ENCODE assay signal across 1 cellular context in the genomic region with DNA sequence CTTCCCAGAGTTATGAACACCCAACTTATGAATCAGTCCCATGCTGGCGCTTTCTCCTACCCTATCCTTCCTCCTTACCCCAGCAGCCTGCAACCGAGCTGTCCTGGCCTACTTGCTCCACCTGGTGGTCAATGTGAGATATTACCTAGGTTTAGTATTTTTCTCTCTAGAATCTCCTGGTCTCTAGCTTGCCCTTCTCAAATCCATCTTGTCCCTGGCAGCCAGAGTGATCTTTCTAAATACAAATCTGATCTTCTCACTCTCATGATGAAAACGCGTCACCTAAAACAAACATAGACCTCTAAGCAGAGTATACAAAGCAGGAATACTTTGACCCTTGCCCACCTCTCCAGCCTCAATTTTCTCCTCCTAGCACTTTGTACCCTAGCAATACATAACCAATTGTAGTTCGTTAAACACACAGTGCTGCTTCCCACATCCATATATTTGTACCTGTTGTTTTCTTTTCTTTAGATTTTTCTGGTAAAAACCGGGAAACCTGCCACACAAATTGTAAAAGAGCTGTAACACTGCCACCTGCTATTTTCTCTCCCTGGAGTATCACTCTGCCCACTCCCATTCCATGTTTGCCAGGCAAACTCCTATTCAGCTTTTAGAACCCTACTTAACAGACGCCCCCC.
TF ChIP-seq lines count a peak whose summit lies in the region.

No MANE protein-coding gene starts in this region.

TF ChIP-seq in HepG2, 621 proteins besides CTCF, POLR2A, EP300 and RAD21 (continued from another document and continues in another):
- TF ChIP-seq NR2F6 (IDR thresholded peaks at IDR 0.05) (peak; percentile 97), NR2F6 (CRISPR knock-in tag; IDR thresholded peaks at IDR 0.05) (peak; percentile 92), ZNF629 (CRISPR knock-in tag; conservative IDR thresholded peaks at IDR 0.05) (peak; percentile 84), NR2F2 (IDR thresholded peaks at IDR 0.05; ENCODE audit: borderline replicate concordance, low read depth) (peak; percentile 97), KDM1A (CRISPR knock-in tag; IDR thresholded peaks at IDR 0.05) (peak; percentile 98), SMAD1 (CRISPR knock-in tag; IDR thresholded peaks at IDR 0.05; ENCODE audit: borderline replicate concordance, low read depth) (no peak), HNRNPL (IDR thresholded peaks at IDR 0.05; ENCODE audit: low read depth, low read length) (no peak), ZKSCAN8 (CRISPR knock-in tag; IDR thresholded peaks at IDR 0.05; ENCODE audit: borderline replicate concordance) (peak; percentile 33; the same call in 1 of the 2 replicates), PAX8 (CRISPR knock-in tag; IDR thresholded peaks at IDR 0.05; ENCODE audit: borderline replicate concordance) (no peak), MXI1 (IDR thresholded peaks at IDR 0.05; ENCODE audit: borderline replicate concordance, low read depth, low read length) (peak; percentile 49; the same call in 1 of the 3 replicates), KMT2B (CRISPR knock-in tag; IDR thresholded peaks at IDR 0.05) (no peak), HNF4A (CRISPR knock-in tag; IDR thresholded peaks at IDR 0.05) (peak; percentile 97), HHEX (CRISPR knock-in tag; IDR thresholded peaks at IDR 0.05) (peak; percentile 97), CHD4 (IDR thresholded peaks at IDR 0.05; ENCODE audit: borderline replicate concordance, low read length) (no peak), ZNF746 (CRISPR knock-in tag; IDR thresholded peaks at IDR 0.05) (peak; percentile 80; the same call in 1 of the 2 replicates), ZNF431 (CRISPR knock-in tag; IDR thresholded peaks at IDR 0.05; ENCODE audit: borderline replicate concordance, low read depth) (0 out of 2 replicates have a peak, but pooled peaks have one; percentile 61), ZNF577 (CRISPR knock-in tag; IDR thresholded peaks at IDR 0.05; ENCODE audit: borderline replicate concordance, low read depth) (no peak), ZSCAN12 (CRISPR knock-in tag; IDR thresholded peaks at IDR 0.05) (no peak), ZSCAN29 (CRISPR knock-in tag; conservative IDR thresholded peaks at IDR 0.05) (no peak; the same call in 1 of the 2 replicates), ZNF343 (CRISPR knock-in tag; IDR thresholded peaks at IDR 0.05) (no peak; the same call in 1 of the 2 replicates), EZH2 (conservative IDR thresholded peaks at IDR 0.05; ENCODE audit: low read depth, low read length) (no peak), ZNF34 (CRISPR knock-in tag; IDR thresholded peaks at IDR 0.05; ENCODE audit: borderline replicate concordance) (no peak)
- TF ChIP-seq, protein P1, sequence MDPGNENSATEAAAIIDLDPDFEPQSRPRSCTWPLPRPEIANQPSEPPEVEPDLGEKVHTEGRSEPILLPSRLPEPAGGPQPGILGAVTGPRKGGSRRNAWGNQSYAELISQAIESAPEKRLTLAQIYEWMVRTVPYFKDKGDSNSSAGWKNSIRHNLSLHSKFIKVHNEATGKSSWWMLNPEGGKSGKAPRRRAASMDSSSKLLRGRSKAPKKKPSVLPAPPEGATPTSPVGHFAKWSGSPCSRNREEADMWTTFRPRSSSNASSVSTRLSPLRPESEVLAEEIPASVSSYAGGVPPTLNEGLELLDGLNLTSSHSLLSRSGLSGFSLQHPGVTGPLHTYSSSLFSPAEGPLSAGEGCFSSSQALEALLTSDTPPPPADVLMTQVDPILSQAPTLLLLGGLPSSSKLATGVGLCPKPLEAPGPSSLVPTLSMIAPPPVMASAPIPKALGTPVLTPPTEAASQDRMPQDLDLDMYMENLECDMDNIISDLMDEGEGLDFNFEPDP (CRISPR knock-in tag; conservative IDR thresholded peaks at IDR 0.05) = no peak
- TF ChIP-seq, protein P2, sequence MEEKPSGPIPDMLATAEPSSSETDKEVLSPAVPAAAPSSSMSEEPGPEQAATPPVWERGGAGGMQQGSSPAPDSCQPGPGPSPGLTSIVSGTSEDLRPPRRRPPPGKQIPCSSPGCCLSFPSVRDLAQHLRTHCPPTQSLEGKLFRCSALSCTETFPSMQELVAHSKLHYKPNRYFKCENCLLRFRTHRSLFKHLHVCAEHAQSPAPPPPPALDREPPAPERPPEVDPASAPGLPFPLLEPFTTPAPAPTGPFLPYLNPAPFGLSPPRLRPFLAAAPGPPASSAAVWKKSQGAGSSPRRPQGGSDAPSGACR (CRISPR knock-in tag; IDR thresholded peaks at IDR 0.05) = no peak
- TF ChIP-seq, protein P3, sequence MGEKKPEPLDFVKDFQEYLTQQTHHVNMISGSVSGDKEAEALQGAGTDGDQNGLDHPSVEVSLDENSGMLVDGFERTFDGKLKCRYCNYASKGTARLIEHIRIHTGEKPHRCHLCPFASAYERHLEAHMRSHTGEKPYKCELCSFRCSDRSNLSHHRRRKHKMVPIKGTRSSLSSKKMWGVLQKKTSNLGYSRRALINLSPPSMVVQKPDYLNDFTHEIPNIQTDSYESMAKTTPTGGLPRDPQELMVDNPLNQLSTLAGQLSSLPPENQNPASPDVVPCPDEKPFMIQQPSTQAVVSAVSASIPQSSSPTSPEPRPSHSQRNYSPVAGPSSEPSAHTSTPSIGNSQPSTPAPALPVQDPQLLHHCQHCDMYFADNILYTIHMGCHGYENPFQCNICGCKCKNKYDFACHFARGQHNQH (CRISPR knock-in tag; IDR thresholded peaks at IDR 0.05) = peak; percentile 84; the same call in 1 of the 2 replicates
- TF ChIP-seq, protein P4, sequence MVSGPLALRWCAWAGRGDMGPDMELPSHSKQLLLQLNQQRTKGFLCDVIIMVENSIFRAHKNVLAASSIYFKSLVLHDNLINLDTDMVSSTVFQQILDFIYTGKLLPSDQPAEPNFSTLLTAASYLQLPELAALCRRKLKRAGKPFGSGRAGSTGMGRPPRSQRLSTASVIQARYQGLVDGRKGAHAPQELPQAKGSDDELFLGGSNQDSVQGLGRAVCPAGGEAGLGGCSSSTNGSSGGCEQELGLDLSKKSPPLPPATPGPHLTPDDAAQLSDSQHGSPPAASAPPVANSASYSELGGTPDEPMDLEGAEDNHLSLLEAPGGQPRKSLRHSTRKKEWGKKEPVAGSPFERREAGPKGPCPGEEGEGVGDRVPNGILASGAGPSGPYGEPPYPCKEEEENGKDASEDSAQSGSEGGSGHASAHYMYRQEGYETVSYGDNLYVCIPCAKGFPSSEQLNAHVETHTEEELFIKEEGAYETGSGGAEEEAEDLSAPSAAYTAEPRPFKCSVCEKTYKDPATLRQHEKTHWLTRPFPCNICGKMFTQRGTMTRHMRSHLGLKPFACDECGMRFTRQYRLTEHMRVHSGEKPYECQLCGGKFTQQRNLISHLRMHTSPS (CRISPR knock-in tag; IDR thresholded peaks at IDR 0.05; ENCODE audit: low read depth) = peak; percentile 50; the same call in 1 of the 2 replicates
- TF ChIP-seq, protein P5, sequence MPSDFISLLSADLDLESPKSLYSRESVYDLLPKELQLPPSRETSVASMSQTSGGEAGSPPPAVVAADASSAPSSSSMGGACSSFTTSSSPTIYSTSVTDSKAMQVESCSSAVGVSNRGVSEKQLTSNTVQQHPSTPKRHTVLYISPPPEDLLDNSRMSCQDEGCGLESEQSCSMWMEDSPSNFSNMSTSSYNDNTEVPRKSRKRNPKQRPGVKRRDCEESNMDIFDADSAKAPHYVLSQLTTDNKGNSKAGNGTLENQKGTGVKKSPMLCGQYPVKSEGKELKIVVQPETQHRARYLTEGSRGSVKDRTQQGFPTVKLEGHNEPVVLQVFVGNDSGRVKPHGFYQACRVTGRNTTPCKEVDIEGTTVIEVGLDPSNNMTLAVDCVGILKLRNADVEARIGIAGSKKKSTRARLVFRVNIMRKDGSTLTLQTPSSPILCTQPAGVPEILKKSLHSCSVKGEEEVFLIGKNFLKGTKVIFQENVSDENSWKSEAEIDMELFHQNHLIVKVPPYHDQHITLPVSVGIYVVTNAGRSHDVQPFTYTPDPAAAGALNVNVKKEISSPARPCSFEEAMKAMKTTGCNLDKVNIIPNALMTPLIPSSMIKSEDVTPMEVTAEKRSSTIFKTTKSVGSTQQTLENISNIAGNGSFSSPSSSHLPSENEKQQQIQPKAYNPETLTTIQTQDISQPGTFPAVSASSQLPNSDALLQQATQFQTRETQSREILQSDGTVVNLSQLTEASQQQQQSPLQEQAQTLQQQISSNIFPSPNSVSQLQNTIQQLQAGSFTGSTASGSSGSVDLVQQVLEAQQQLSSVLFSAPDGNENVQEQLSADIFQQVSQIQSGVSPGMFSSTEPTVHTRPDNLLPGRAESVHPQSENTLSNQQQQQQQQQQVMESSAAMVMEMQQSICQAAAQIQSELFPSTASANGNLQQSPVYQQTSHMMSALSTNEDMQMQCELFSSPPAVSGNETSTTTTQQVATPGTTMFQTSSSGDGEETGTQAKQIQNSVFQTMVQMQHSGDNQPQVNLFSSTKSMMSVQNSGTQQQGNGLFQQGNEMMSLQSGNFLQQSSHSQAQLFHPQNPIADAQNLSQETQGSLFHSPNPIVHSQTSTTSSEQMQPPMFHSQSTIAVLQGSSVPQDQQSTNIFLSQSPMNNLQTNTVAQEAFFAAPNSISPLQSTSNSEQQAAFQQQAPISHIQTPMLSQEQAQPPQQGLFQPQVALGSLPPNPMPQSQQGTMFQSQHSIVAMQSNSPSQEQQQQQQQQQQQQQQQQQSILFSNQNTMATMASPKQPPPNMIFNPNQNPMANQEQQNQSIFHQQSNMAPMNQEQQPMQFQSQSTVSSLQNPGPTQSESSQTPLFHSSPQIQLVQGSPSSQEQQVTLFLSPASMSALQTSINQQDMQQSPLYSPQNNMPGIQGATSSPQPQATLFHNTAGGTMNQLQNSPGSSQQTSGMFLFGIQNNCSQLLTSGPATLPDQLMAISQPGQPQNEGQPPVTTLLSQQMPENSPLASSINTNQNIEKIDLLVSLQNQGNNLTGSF (CRISPR knock-in tag; IDR thresholded peaks at IDR 0.05) = no peak
- TF ChIP-seq, protein P6, sequence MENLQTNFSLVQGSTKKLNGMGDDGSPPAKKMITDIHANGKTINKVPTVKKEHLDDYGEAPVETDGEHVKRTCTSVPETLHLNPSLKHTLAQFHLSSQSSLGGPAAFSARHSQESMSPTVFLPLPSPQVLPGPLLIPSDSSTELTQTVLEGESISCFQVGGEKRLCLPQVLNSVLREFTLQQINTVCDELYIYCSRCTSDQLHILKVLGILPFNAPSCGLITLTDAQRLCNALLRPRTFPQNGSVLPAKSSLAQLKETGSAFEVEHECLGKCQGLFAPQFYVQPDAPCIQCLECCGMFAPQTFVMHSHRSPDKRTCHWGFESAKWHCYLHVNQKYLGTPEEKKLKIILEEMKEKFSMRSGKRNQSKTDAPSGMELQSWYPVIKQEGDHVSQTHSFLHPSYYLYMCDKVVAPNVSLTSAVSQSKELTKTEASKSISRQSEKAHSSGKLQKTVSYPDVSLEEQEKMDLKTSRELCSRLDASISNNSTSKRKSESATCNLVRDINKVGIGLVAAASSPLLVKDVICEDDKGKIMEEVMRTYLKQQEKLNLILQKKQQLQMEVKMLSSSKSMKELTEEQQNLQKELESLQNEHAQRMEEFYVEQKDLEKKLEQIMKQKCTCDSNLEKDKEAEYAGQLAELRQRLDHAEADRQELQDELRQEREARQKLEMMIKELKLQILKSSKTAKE (CRISPR knock-in tag; IDR thresholded peaks at IDR 0.05; ENCODE audit: borderline replicate concordance) = peak; percentile 79
- TF ChIP-seq, protein P7, sequence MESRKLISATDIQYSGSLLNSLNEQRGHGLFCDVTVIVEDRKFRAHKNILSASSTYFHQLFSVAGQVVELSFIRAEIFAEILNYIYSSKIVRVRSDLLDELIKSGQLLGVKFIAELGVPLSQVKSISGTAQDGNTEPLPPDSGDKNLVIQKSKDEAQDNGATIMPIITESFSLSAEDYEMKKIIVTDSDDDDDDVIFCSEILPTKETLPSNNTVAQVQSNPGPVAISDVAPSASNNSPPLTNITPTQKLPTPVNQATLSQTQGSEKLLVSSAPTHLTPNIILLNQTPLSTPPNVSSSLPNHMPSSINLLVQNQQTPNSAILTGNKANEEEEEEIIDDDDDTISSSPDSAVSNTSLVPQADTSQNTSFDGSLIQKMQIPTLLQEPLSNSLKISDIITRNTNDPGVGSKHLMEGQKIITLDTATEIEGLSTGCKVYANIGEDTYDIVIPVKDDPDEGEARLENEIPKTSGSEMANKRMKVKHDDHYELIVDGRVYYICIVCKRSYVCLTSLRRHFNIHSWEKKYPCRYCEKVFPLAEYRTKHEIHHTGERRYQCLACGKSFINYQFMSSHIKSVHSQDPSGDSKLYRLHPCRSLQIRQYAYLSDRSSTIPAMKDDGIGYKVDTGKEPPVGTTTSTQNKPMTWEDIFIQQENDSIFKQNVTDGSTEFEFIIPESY (CRISPR knock-in tag; IDR thresholded peaks at IDR 0.05) = 0 out of 2 replicates have a peak, but pooled peaks have one; percentile 51
- TF ChIP-seq, protein P8, sequence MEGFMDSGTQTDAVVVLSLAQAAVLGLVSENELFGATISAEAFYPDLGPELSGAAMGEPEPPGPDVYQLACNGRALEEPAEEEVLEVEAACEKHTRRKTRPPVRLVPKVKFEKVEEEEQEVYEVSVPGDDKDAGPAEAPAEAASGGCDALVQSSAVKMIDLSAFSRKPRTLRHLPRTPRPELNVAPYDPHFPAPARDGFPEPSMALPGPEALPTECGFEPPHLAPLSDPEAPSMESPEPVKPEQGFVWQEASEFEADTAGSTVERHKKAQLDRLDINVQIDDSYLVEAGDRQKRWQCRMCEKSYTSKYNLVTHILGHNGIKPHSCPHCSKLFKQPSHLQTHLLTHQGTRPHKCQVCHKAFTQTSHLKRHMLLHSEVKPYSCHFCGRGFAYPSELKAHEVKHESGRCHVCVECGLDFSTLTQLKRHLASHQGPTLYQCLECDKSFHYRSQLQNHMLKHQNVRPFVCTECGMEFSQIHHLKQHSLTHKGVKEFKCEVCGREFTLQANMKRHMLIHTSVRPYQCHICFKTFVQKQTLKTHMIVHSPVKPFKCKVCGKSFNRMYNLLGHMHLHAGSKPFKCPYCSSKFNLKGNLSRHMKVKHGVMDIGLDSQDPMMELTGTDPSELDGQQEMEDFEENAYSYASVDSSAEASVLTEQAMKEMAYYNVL (CRISPR knock-in tag; IDR thresholded peaks at IDR 0.05; ENCODE audit: borderline replicate concordance) = peak; percentile 79; the same call in 1 of the 2 replicates
- TF ChIP-seq, protein P9, sequence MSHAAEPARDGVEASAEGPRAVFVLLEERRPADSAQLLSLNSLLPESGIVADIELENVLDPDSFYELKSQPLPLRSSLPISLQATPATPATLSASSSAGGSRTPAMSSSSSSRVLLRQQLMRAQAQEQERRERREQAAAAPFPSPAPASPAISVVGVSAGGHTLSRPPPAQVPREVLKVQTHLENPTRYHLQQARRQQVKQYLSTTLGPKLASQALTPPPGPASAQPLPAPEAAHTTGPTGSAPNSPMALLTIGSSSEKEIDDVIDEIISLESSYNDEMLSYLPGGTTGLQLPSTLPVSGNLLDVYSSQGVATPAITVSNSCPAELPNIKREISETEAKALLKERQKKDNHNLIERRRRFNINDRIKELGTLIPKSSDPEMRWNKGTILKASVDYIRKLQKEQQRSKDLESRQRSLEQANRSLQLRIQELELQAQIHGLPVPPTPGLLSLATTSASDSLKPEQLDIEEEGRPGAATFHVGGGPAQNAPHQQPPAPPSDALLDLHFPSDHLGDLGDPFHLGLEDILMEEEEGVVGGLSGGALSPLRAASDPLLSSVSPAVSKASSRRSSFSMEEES (CRISPR knock-in tag; IDR thresholded peaks at IDR 0.05) = peak; percentile 63
- TF ChIP-seq, protein P10, sequence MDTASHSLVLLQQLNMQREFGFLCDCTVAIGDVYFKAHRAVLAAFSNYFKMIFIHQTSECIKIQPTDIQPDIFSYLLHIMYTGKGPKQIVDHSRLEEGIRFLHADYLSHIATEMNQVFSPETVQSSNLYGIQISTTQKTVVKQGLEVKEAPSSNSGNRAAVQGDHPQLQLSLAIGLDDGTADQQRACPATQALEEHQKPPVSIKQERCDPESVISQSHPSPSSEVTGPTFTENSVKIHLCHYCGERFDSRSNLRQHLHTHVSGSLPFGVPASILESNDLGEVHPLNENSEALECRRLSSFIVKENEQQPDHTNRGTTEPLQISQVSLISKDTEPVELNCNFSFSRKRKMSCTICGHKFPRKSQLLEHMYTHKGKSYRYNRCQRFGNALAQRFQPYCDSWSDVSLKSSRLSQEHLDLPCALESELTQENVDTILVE (CRISPR knock-in tag; IDR thresholded peaks at IDR 0.05) = peak; percentile 84; the same call in 1 of the 2 replicates
- TF ChIP-seq, protein P11, sequence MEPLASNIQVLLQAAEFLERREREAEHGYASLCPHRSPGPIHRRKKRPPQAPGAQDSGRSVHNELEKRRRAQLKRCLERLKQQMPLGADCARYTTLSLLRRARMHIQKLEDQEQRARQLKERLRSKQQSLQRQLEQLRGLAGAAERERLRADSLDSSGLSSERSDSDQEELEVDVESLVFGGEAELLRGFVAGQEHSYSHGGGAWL (CRISPR knock-in tag; IDR thresholded peaks at IDR 0.05) = no peak
